In genomic region chr10:102868976-102869289, GRCh38 we compare ENCODE assay signal across 8 cellular contexts. TPM values are rescaled to one million over a fixed set of nuclear protein-coding genes. Genes with fewer than 3 reads are reported as not detected.
DNase-seq lines count a peak whose midpoint lies in the region; TF ChIP-seq lines count a peak whose summit lies in the region.

No MANE protein-coding gene starts in this region.

- peaks cover 17% of the 10 kb centered on the region for H3K4me1 Mint-ChIP-seq in nephron

- H3K36me3 ChIP-seq in HUES64 (ENCODE audit: insufficient read depth, low read length) (no peaks in the 10 kb centered on the region), duodenal mucosa (ENCODE audit: control insufficient read depth in 1 of 2, insufficient read depth in 2 of 2, low read length in 2 of 2) (no peaks in the 10 kb centered on the region)

- H3K9ac ChIP-seq in HUES64 (ENCODE audit: low read depth, low read length) (peak overlapping the region; percentile 57; the same call in 1 of the 2 replicates), duodenal mucosa (ENCODE audit: low read depth in 1 of 2, low read length in 2 of 2) (peak overlapping the region; percentile 28 to 41)

- peak overlapping the region; percentile 58 to 71 (median 68) for H3K27ac Mint-ChIP-seq in nephron

- 8% methylated on average over 5 of the region's 6 CpGs for WGBS in HUES64

- peaks cover 1% of the 10 kb centered on the region for H3K36me3 Mint-ChIP-seq in nephron (ENCODE audit: low read depth)

- DNase-seq in AG20443 (ENCODE audit: low spot score) (peak; percentile 19), NCI-H446 treated with DMSO at 0.1 percent for 48 hours (lab: John Stamatoyannopoulos, UW) (no peak), activated gamma-delta T cell treated with Interleukin-2 at 50 U/mL for 16 hours (no peak), SKM-1 treated with dmso at 0.1 percent for 144 hours (lab: John Stamatoyannopoulos, UW; ENCODE audit: unreplicated experiment) (no peak), Kasumi-1 (lab: John Stamatoyannopoulos, UW) (no peak)

- H3K4me3 ChIP-seq in HUES64 (ENCODE audit: low read length) (peak overlapping the region; percentile 65), duodenal mucosa (ENCODE audit: low read depth in 1 of 2, low read length in 2 of 2) (peak overlapping the region; percentile 75 to 76)

- no peaks in the 10 kb centered on the region for H3K9me3 ChIP-seq in HUES64 (ENCODE audit: insufficient read depth, low read depth, low read length)
- no peaks in the 10 kb centered on the region for H3K9me3 ChIP-seq in duodenal mucosa (ENCODE audit: control insufficient read depth in 1 of 2, low read length in 2 of 2)

- H3K27ac ChIP-seq in HUES64 (ENCODE audit: low read depth, low read length) (no peak overlapping the region), duodenal mucosa (ENCODE audit: low read depth, low read length) (no peak overlapping the region)

- no peak for TF ChIP-seq CTCF in nephron (IDR thresholded peaks at IDR 0.05; ENCODE audit: unreplicated experiment in 3 of 3)

- H3K4me1 ChIP-seq in HUES64 (ENCODE audit: insufficient read depth, low read length) (no peaks in the 10 kb centered on the region), duodenal mucosa (ENCODE audit: control insufficient read depth in 1 of 2, insufficient read depth in 2 of 2, low read length in 2 of 2) (peaks cover 0 to 9% of the 10 kb centered on the region in 2 donors)

- H3K9me3 Mint-ChIP-seq in nephron = no peaks in the 10 kb centered on the region

- H3K27me3 ChIP-seq in HUES64 (ENCODE audit: insufficient read depth, low read length) (no peaks in the 10 kb centered on the region), duodenal mucosa (ENCODE audit: control insufficient read depth in 1 of 2, insufficient read depth in 2 of 2, low read length in 2 of 2) (no peaks in the 10 kb centered on the region)

- no peaks in the 10 kb centered on the region for H3K27me3 Mint-ChIP-seq in nephron (ENCODE audit: low read depth)

- peak overlapping the region; percentile 78 to 86 (median 82) for H3K4me3 Mint-ChIP-seq in nephron

RNA-seq across cellular contexts. Expression of gene AS3MT, which starts 0.3 kb away (rescaled TPM):
- 8.7 TPM for polyA plus RNA-seq in HUES64 (2013, experiment 1 of 2)
- polyA plus RNA-seq in HUES64 (2013, experiment 2 of 2) = 12.1 TPM

RNA-seq across cellular contexts. Expression of gene BORCS7, which starts 14.9 kb away (rescaled TPM):
- 7.5 TPM for polyA plus RNA-seq in HUES64 (2013, experiment 1 of 2)
- 8.3 TPM for polyA plus RNA-seq in HUES64 (2013, experiment 2 of 2)

RNA-seq across cellular contexts. Expression of gene CYP17A1, which starts 31.7 kb away (rescaled TPM):
- not detected for polyA plus RNA-seq in HUES64 (2013, experiment 1 of 2)
- not detected for polyA plus RNA-seq in HUES64 (2013, experiment 2 of 2)

RNA-seq across cellular contexts. Expression of gene CNNM2, which starts 49.2 kb away (rescaled TPM):
- polyA plus RNA-seq in HUES64 (2013, experiment 1 of 2) = 6.9 TPM
- polyA plus RNA-seq in HUES64 (2013, experiment 2 of 2) = 8.2 TPM
